18 cellular contexts compared by ENCODE assay signal in the genomic region with DNA sequence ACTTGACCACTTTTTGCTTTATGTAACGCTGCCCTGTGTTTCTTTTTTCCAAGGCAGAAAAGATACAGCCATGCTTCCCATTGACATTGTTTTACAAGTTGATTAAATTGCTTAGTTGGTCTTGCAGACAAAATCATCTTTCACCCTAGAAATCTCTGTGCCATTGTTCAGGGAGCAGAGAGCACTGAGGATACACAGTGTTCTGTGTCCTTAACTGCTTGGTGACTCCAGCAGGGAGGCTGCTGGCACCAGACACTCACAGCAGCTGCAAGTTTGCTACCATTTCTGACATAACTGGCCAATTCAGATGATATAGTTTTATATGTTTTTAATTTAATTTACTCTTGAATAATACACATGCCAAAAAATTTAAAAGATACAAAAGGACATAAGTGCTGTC.
"Had no signal": no experiment of that assay in that cellular context is flagged by ENCODE, and none has a peak within 500 bp of the region (broad histone marks: within the 10 kb centered on the region; RNA-seq: fewer than 3 reads in every experiment).

No MANE protein-coding gene starts in this region.

- H3K9me3 Mint-ChIP-seq: endodermal cell, nephron progenitor cell had no signal

- H3K4me3 Mint-ChIP-seq: endodermal cell; naive thymus-derived CD4-positive, alpha-beta T cell; nephron progenitor cell had no signal

- H3K36me3 ChIP-seq: heart right ventricle, left lung, tibial artery, upper lobe of left lung, uterus had no signal

- H3K27me3 ChIP-seq: heart right ventricle, left lung, tibial artery, upper lobe of left lung, uterus had no signal

- H3K4me1 Mint-ChIP-seq: nephron progenitor cell had no signal

- H3K4me3 ChIP-seq: coronary artery, heart right ventricle, left lung, lung, smooth muscle cell, tibial artery, upper lobe of left lung, uterus had no signal

- H3K27ac Mint-ChIP-seq: endodermal cell; naive thymus-derived CD4-positive, alpha-beta T cell; nephron progenitor cell had no signal

- DNase-seq: effector CD4-positive, alpha-beta T cell; endodermal cell; foreskin melanocyte; heart right ventricle; islet precursor cell; left lung; mesendoderm; naive thymus-derived CD4-positive, alpha-beta T cell; nephron progenitor cell; stimulated activated CD4-positive, alpha-beta T cell treated with anti-CD3 and anti-CD28 coated beads, Interleukin-2, amount 100 ng/mL, for 48 hours; stimulated activated naive CD4-positive, alpha-beta T cell treated with Interleukin-2 at 50 U/mL for 16 hours; tibial artery; upper lobe of left lung; uterus had no signal

- ATAC-seq: left lung, right cardiac atrium had no signal

- H3K4me1 ChIP-seq: left lung, tibial artery, upper lobe of left lung, uterus had no signal

- H3K9me3 ChIP-seq: left lung, tibial artery, upper lobe of left lung, uterus had no signal
